ENCODE assay signal across 1 cellular context in the genomic region with DNA sequence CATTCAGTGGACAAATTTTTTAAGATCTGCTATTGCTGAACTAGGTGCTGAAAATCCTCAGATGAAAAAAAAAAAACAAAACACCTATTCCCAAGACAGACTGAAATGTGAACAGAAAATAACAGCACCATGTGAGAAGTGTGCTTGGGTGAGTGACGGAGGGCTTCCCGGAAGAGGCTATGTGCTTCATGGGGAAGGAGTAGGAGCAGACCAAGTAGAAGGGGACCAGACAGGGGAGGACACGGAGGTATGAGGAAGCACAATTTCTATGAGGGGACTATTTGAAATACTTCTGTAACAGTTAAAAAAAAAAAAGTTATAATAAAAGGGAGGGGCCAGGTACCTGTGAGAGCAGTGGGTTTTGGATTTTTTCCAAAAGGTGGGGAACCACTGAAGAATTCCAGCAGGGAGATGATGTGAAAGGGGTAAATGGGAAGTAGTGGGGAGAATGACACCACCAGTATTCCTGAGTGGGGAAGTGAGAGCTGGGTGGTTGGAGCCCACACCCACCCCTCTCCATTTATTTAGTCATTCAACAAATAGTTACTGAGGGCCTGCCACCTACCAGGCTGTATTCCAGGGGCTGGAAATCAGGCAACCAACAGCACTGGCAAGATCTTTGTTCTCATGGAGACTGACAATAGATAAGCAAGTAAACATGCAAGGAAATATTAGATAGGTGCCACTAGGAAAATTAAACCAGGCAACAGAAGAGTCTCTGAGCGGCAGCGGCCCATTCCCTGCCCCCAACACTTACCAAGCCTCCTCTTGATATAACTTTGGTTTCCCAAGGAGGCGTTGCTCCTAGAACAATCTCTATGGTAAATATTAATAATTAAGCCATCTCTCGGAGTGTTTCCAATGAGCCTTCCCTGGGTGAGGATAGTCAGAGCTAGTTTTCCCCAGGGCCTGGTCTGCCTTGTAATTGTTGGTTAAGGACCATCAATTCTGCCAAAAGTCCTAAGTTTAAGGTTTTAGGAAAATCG.
TF ChIP-seq lines count a peak whose summit lies in the region.

No MANE protein-coding gene starts in this region.

TF ChIP-seq in HepG2, 621 proteins besides CTCF, POLR2A, EP300 and RAD21 (continued from another document):
- TF ChIP-seq FOSL2 (CRISPR knock-in tag; IDR thresholded peaks at IDR 0.05) (no peak), TRIM24 (CRISPR knock-in tag; IDR thresholded peaks at IDR 0.05) (no peak)
